Comparison of ENCODE assay signal across 23 cellular contexts in the genomic region with DNA sequence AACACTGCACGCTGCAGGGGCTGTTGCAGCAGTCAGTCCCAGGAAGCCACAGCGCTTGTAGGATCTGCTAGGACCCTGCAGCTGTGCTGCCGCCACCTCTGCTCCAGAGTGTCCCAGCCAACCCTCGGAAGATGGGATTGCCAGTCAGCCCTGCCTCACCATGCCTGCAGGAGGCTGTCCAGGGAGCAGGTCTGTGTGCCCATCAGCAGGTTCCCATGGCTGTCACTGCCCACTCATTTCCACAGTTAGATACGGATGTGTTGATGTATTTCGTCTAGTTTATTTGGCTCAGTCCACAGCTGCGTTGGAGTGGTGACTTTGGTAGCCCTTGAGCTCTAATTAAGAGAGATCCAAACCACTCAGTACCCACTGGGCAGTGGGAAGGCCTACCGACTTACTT. TPM values are rescaled to one million over a fixed set of nuclear protein-coding genes. Genes with fewer than 3 reads are reported as not detected.
DNase-seq lines count a peak whose midpoint lies in the region; ATAC-seq, FAIRE-seq and TF ChIP-seq lines count a peak whose summit lies in the region.
"Had no signal": no experiment of that assay in that cellular context is flagged by ENCODE, and none has a peak within 500 bp of the region (broad histone marks: within the 10 kb centered on the region; RNA-seq: fewer than 3 reads in every experiment).

No MANE protein-coding gene starts in this region.

- 62 to 72% methylated on average over 8 of the region's 8 CpGs for WGBS in heart right ventricle, 2 donors
- 92% methylated on average over 8 of the region's 8 CpGs for WGBS in K562 (ENCODE audit: insufficient coverage, low coverage, missing lambda C conversion rate)

- no peaks in the 10 kb centered on the region for H3K9me3 Mint-ChIP-seq in GM23338
- H3K9me3 Mint-ChIP-seq in stimulated activated naive B cell treated with anti-CD40 and anti-IgM and Interleukin-4, amounts not matched to agents 10 μg/mL and 1 μg/mL and 100 μg/mL, for 72 hours = no peaks in the 10 kb centered on the region
- H3K9me3 Mint-ChIP-seq: CD14-positive monocyte; CD8-positive, alpha-beta T cell; HFFc6 had no signal

- TF ChIP-seq EP300 in K562 (IDR thresholded peaks at IDR 0.05; ENCODE audit: low read length) = no peak

- no peaks in the 10 kb centered on the region for H3K9me2 ChIP-seq in GM23338 (ENCODE audit: insufficient read depth)

- no peak overlapping the region for H3K4me2 ChIP-seq in GM23338
- H3K4me2 ChIP-seq in K562 (ENCODE audit: insufficient read depth, low read length) = no peak overlapping the region
- H3K4me2 ChIP-seq: A549 had no signal

- H3K27ac ChIP-seq in heart right ventricle (no peak overlapping the region), right atrium auricular region (no peak overlapping the region), GM23338 (ENCODE audit: low read depth) (no peak overlapping the region), K562 (ENCODE audit: extremely low read depth, low read depth, low read length) (no peak overlapping the region)
- H3K27ac ChIP-seq: A549, HL-60 had no signal

- no peaks in the 10 kb centered on the region for H3K27me3 ChIP-seq in heart right ventricle
- H3K27me3 ChIP-seq in right atrium auricular region = no peaks in the 10 kb centered on the region
- H3K27me3 ChIP-seq in GM23338 (ENCODE audit: insufficient read depth) = no peaks in the 10 kb centered on the region
- H3K27me3 ChIP-seq in K562 (ENCODE audit: control insufficient read depth in 2 of 2, insufficient read depth in 2 of 2, low read length in 2 of 2) = no peaks in the 10 kb centered on the region

- H3K9me3 ChIP-seq in heart right ventricle (no peaks in the 10 kb centered on the region), right atrium auricular region (no peaks in the 10 kb centered on the region), K562 (replicated peaks; ENCODE audit: control insufficient read depth, insufficient read depth, low read depth, low read length) (no peaks in the 10 kb centered on the region)
- H3K9me3 ChIP-seq: A549 had no signal

- no peak for TF ChIP-seq RAD21 in K562 (CRISPR knock-in tag; conservative IDR thresholded peaks at IDR 0.05 in 1 of 2, IDR thresholded peaks at IDR 0.05 in 1 of 2)

- in situ Hi-C loops in K562 (cut with MboI) = no loop called here

- peak overlapping the region; percentile 53; the same call in 1 of the 2 replicates for H3K27ac Mint-ChIP-seq in GM23338
- H3K27ac Mint-ChIP-seq in stimulated activated naive B cell treated with anti-CD40 and anti-IgM and Interleukin-4, amounts not matched to agents 10 μg/mL and 1 μg/mL and 100 μg/mL, for 72 hours = peak overlapping the region; percentile 31
- H3K27ac Mint-ChIP-seq: CD14-positive monocyte; CD8-positive, alpha-beta T cell; HFFc6 had no signal

- H3K4me1 ChIP-seq in heart right ventricle = no peaks in the 10 kb centered on the region
- no peaks in the 10 kb centered on the region for H3K4me1 ChIP-seq in right atrium auricular region
- H3K4me1 ChIP-seq in GM23338 (ENCODE audit: insufficient read depth) = no peaks in the 10 kb centered on the region; the same call in 1 of the 2 replicates
- H3K4me1 ChIP-seq in K562 (replicated peaks in 1 of 2; ENCODE audit: control insufficient read depth in 2 of 2, insufficient read depth in 2 of 2, low read length in 2 of 2) = no peaks in the 10 kb centered on the region
- H3K4me1 ChIP-seq: A549 had no signal

- no peak overlapping the region for H3K4me3 Mint-ChIP-seq in GM23338
- H3K4me3 Mint-ChIP-seq in stimulated activated naive B cell treated with anti-CD40 and anti-IgM and Interleukin-4, amounts not matched to agents 10 μg/mL and 1 μg/mL and 100 μg/mL, for 72 hours = no peak overlapping the region
- H3K4me3 Mint-ChIP-seq: CD14-positive monocyte; CD8-positive, alpha-beta T cell; HFFc6 had no signal

- TF ChIP-seq CTCF in heart right ventricle (IDR thresholded peaks at IDR 0.05) (no peak), right atrium auricular region (IDR thresholded peaks at IDR 0.05) (no peak), GM23338 (conservative IDR thresholded peaks at IDR 0.05; ENCODE audit: low read depth in 2 of 2) (no peak), K562 (IDR thresholded peaks at IDR 0.05 in 2 of 3, conservative IDR thresholded peaks at IDR 0.05 in 1 of 3; ENCODE audit: insufficient read depth in 2 of 3, low read depth in 1 of 3, low read length in 3 of 3) (no peak)

- H3K36me3 ChIP-seq in heart right ventricle = peaks cover 0 to 100% (median 32%) of the 10 kb centered on the region in 9 donors
- H3K36me3 ChIP-seq in right atrium auricular region = peaks cover 47% of the 10 kb centered on the region
- peaks cover 22% of the 10 kb centered on the region for H3K36me3 ChIP-seq in GM23338 (ENCODE audit: insufficient read depth)
- peaks cover 94% of the 10 kb centered on the region for H3K36me3 ChIP-seq in K562 (ENCODE audit: control insufficient read depth, insufficient read depth, low read length)

- no peak overlapping the region for H2AFZ ChIP-seq in GM23338
- no peak overlapping the region for H2AFZ ChIP-seq in K562 (ENCODE audit: low read depth, low read length)

- H3K27me3 Mint-ChIP-seq in GM23338 (ENCODE audit: insufficient read depth, low read depth, poor library complexity) = peaks cover 9% of the 10 kb centered on the region
- no peaks in the 10 kb centered on the region for H3K27me3 Mint-ChIP-seq in stimulated activated naive B cell treated with anti-CD40 and anti-IgM and Interleukin-4, amounts not matched to agents 10 μg/mL and 1 μg/mL and 100 μg/mL, for 72 hours

- H3F3A ChIP-seq in GM23338 (replicated peaks; ENCODE audit: low read depth) = no peaks in the 10 kb centered on the region

- TF ChIP-seq POLR2A in K562 (conservative IDR thresholded peaks at IDR 0.05) = no peak

- H4K20me1 ChIP-seq in GM23338 (replicated peaks; ENCODE audit: insufficient read depth) (peaks cover 8% of the 10 kb centered on the region), K562 (replicated peaks; ENCODE audit: control insufficient read depth, insufficient read depth, low read length) (no peaks in the 10 kb centered on the region)

- BruUV-seq in K562 (replicated peaks; lab: Mats Ljungman, UMichigan) = no TSS peak

- H3K9ac ChIP-seq in K562 (ENCODE audit: insufficient read depth in 1 of 2, low read depth in 2 of 2, low read length in 2 of 2) = 0 out of 4 replicates have a peak overlapping the region, but pooled peaks of 1 of the 2 experiments have one; percentile 17

- no peak for FAIRE-seq in K562 (lab: Jason Lieb, UNC)
- FAIRE-seq: A549, D721Med, GM19239 had no signal

- H3K4me3 ChIP-seq in heart right ventricle (no peak overlapping the region), right atrium auricular region (no peak overlapping the region), GM23338 (no peak overlapping the region), K562 (no peak overlapping the region)
- H3K4me3 ChIP-seq: A549 had no signal

- H3K9me1 ChIP-seq in K562 (ENCODE audit: control insufficient read depth, insufficient read depth, low read length) = peaks cover 3% of the 10 kb centered on the region

- POLR2A ChIA-PET in K562 (lab: Yijun Ruan, JAX) = no interaction called here

- intact Hi-C loops in heart right ventricle (cut with DNase I) (loop anchor here in 1 of 10 donors (10.0 kb wide), 1 partner anchor 182 kb away; no protein-coding TSS in a partner anchor), K562 (cut with micrococcal nuclease) (no loop called here)

- DNase-seq in heart right ventricle (no peak), right atrium auricular region (ENCODE audit: low spot score) (no peak), GM23338 (ENCODE audit: low spot score) (no peak), K562 (ENCODE audit: extremely low read depth in 1 of 4, low spot score in 3 of 4) (no peak), HUDEP-2 (lab: John Stamatoyannopoulos, UW; ENCODE audit: unreplicated experiment in 76 of 76) (no peak), AG08395 (ENCODE audit: low spot score) (no peak)
- DNase-seq in stimulated activated naive B cell treated with anti-CD40 and anti-IgM and Interleukin-4, amounts not matched to agents 10 μg/mL and 1 μg/mL and 100 μg/mL, for 72 hours = no peak
- DNase-seq: CD8-positive, alpha-beta T cell; COR-L47; DMS153; DMS79 treated with DMSO at 0.1 percent for 48 hours; GDM1; HCEC 1CT; HFFc6; IMR-90 had no signal

- ATAC-seq in heart right ventricle = peak in 6 of 8 donors; percentile 23 to 87 (median 44)
- ATAC-seq in GM23338 = no peak
- ATAC-seq in K562 = no peak; the same call in 2 of the 3 replicates
- ATAC-seq in stimulated activated naive B cell treated with anti-CD40 and anti-IgM and Interleukin-4, amounts not matched to agents 10 μg/mL and 1 μg/mL and 100 μg/mL, for 72 hours (replicated peaks) = no peak
- ATAC-seq: A549; CD8-positive, alpha-beta T cell had no signal

- CTCF ChIA-PET in K562 (lab: Yijun Ruan, JAX; ENCODE audit: low intra/inter-chr PET ratio) = no interaction called here

- 0 out of 2 replicates have a peak, but pooled peaks cover 1% of the 10 kb centered on the region for H3K79me2 ChIP-seq in GM23338 (replicated peaks; ENCODE audit: insufficient read depth)
- H3K79me2 ChIP-seq in K562 (ENCODE audit: control insufficient read depth, insufficient read depth, low read length) = no peaks in the 10 kb centered on the region

- peaks cover 21% of the 10 kb centered on the region for H3K4me1 Mint-ChIP-seq in GM23338
- H3K4me1 Mint-ChIP-seq in stimulated activated naive B cell treated with anti-CD40 and anti-IgM and Interleukin-4, amounts not matched to agents 10 μg/mL and 1 μg/mL and 100 μg/mL, for 72 hours = no peaks in the 10 kb centered on the region
- H3K4me1 Mint-ChIP-seq: CD14-positive monocyte had no signal

- peaks cover 25% of the 10 kb centered on the region; the same call in 2 of the 3 replicates for H3K36me3 Mint-ChIP-seq in GM23338 (ENCODE audit: low read depth)
- H3K36me3 Mint-ChIP-seq in stimulated activated naive B cell treated with anti-CD40 and anti-IgM and Interleukin-4, amounts not matched to agents 10 μg/mL and 1 μg/mL and 100 μg/mL, for 72 hours = peaks cover 42 to 50% of the 10 kb centered on the region in 2 donors

RNA-seq across cellular contexts. Expression of a gene that starts 35.7 kb away (rescaled TPM):
- total RNA-seq in heart right ventricle = not detected
- polyA plus RNA-seq in heart right ventricle = not detected
- total RNA-seq in right atrium auricular region = not detected
- not detected in 2 replicates for total RNA-seq in GM23338 (2014; rRNA removed; shearing (Covaris generic))
- not detected in 2 replicates for polyA plus RNA-seq in GM23338 (2016; fragmentation: Nextera tagmentation; extraction: Ambion mirVana)
- total RNA-seq in K562 (2011; cell fraction: chromatin; rRNA removed; ENCODE audit: low replicate concordance) = not detected in 2 replicates
- total RNA-seq in K562 (2011; cell fraction: nucleolus; rRNA removed) = not detected in 2 replicates
- not detected in 2 replicates for total RNA-seq in K562 (2011; cell fraction: nucleoplasm; rRNA removed)
- total RNA-seq in K562 (2014; rRNA removed) = not detected in 2 replicates
- total RNA-seq in K562 (2014; rRNA removed; fragmentation: Illumina TruSeq; extraction: Trizol) = not detected in 2 replicates
- not detected in 2 replicates for total RNA-seq in K562 (2015; rRNA removed; fragmentation: Illumina TruSeq; extraction: Trizol)
- total RNA-seq in K562 (2021) = 0.09 TPM in 1 of 2 replicates, not detected in the other
- polyA plus RNA-seq in K562 (2011; rRNA removed) = not detected in 2 replicates
- not detected in 2 replicates for polyA plus RNA-seq in K562 (2011; cell fraction: cytosol; rRNA removed)
- not detected in 2 replicates for polyA plus RNA-seq in K562 (2011; cell fraction: nucleus; rRNA removed)
- 0.03 TPM in 1 of 2 replicates, not detected in the other for polyA plus RNA-seq in K562 (2012)
- not detected in 2 replicates for polyA plus RNA-seq in K562 (2014; fragmentation: Illumina TruSeq; extraction: Trizol)
- polyA plus RNA-seq in K562 (2014; fragmentation: Nextera tagmentation; extraction: Ambion mirVana) = not detected
- polyA plus RNA-seq in K562 (2014; rRNA removed) = not detected in 2 replicates
- polyA minus RNA-seq in K562 (2011; rRNA and poly(A)+ RNA removed) = not detected in 2 replicates
- not detected in 2 replicates for polyA minus RNA-seq in K562 (2011; cell fraction: cytosol; rRNA and poly(A)+ RNA removed)
- polyA minus RNA-seq in K562 (2011; cell fraction: nucleus; rRNA and poly(A)+ RNA removed) = not detected in 2 replicates
- total RNA-seq: CD8-positive, alpha-beta T cell; H4; HFFc6 had no signal
- polyA plus RNA-seq: AG04450, BJ, CD14-positive monocyte had no signal

Comparison
In these comparisons a context has a peak if more than half of its experiments do, and no peak if none do; other contexts are left out.
1. ATAC-seq: peak in heart right ventricle (6 of 8); none in GM23338 (single experiment), K562 (single experiment) and stimulated activated naive B cell treated with anti-CD40 and anti-IgM and Interleukin-4, amounts not matched to agents 10 μg/mL and 1 μg/mL and 100 μg/mL, for 72 hours (0 of 2).